In the genomic region with DNA sequence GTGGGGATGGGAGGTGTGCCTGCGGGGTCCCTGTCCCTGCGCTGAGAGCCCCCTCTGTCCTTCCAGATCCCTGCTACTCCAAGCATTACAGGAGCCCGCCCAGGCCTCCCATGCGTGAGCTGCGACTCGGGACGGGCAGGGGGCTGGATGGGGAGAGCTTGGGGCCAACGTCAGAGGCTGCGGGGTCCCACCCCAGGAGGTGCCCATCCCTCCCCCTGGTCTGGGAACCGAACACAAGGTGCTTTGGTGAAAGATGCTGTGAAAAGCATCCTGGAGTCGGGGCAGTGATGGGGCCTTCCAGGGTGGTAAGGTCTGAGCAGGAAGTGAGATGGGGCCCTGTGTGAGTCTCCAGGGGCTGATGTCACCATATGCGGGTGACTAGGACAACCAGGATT, we compare ENCODE assay signal across 25 cellular contexts. TPM values are rescaled to one million over a fixed set of nuclear protein-coding genes. Genes with fewer than 3 reads are reported as not detected.
DNase-seq lines count a peak whose midpoint lies in the region; ATAC-seq, FAIRE-seq and TF ChIP-seq lines count a peak whose summit lies in the region.
"Had no signal": no experiment of that assay in that cellular context is flagged by ENCODE, and none has a peak within 500 bp of the region (broad histone marks: within the 10 kb centered on the region; RNA-seq: fewer than 3 reads in every experiment).

No MANE protein-coding gene starts in this region.

- 85% methylated on average over 11 to 12 of the region's 12 CpGs for WGBS in thyroid gland, 2 donors

- H3K4me1 ChIP-seq in kidney (ENCODE audit: control insufficient read depth in 1 of 2, insufficient read depth in 1 of 2, low read depth in 1 of 2, low read length in 2 of 2): no peaks in the 10 kb centered on the region
- H3K4me1 ChIP-seq in thyroid gland: no peaks in the 10 kb centered on the region
- H3K4me1 ChIP-seq: HAP-1 had no signal

- no peak for FAIRE-seq in kidney (lab: Jason Lieb, UNC)
- FAIRE-seq: HTR-8/SVneo, RCC 7860 had no signal

- intact Hi-C loops in kidney (cut with DNase I): no loop called here
- intact Hi-C loops in thyroid gland (cut with DNase I): no loop called here

- H3K36me3 ChIP-seq in kidney (ENCODE audit: control insufficient read depth in 1 of 2, insufficient read depth in 2 of 2, low read length in 2 of 2) (no peaks in the 10 kb centered on the region), thyroid gland (no peaks in the 10 kb centered on the region)
- H3K36me3 ChIP-seq: HAP-1 had no signal

- no peak for TF ChIP-seq POLR2A in thyroid gland (IDR thresholded peaks at IDR 0.05)

- H3K27ac ChIP-seq in kidney (ENCODE audit: low read depth in 2 of 2, low read length in 2 of 2) (no peak overlapping the region), thyroid gland (no peak overlapping the region)
- H3K27ac ChIP-seq: 22Rv1, KMS-11 had no signal

- H3K4me3 ChIP-seq in kidney (ENCODE audit: low read length in 2 of 2) (no peak overlapping the region), thyroid gland (replicated peaks in 1 of 3) (no peak overlapping the region)
- H3K4me3 ChIP-seq: GM23338, HAP-1 had no signal

- H3K9me3 ChIP-seq in kidney (ENCODE audit: control insufficient read depth in 1 of 2, low read length in 2 of 2) (no peaks in the 10 kb centered on the region), thyroid gland (no peaks in the 10 kb centered on the region)
- H3K9me3 ChIP-seq: HAP-1 had no signal

- TF ChIP-seq CTCF in GM20000 (IDR thresholded peaks at IDR 0.05; ENCODE audit: extremely low read depth, missing control alignments) (no peak), kidney (IDR thresholded peaks at IDR 0.05; ENCODE audit: borderline replicate concordance, extremely low read depth, insufficient read depth) (no peak), thyroid gland (IDR thresholded peaks at IDR 0.05) (no peak)

- no peak overlapping the region for H3K9ac ChIP-seq in kidney (ENCODE audit: low read length in 2 of 2)
- H3K9ac ChIP-seq: KMS-11 had no signal

- ATAC-seq in GM19023 (IDR thresholded peaks at IDR 0.05; ENCODE audit: unreplicated experiment): no peak
- ATAC-seq: GM23338 had no signal

- no peaks in the 10 kb centered on the region for H3K27me3 ChIP-seq in thyroid gland

- DNase-seq in SIG-M5 treated with dmso at 0.1 percent for 504 hours (lab: John Stamatoyannopoulos, UW; ENCODE audit: unreplicated experiment) (peak; percentile 13), SIG-M5 (lab: John Stamatoyannopoulos, UW) (no peak), GM20000 (ENCODE audit: low spot score) (peak; percentile 4), kidney (peak; percentile 53), thyroid gland (no peak), DMS114 treated with DMSO at 0.1 percent for 48 hours (lab: John Stamatoyannopoulos, UW; ENCODE audit: unreplicated experiment) (no peak), HPDE6-E6E7 (ENCODE audit: extremely low spot score) (no peak)
- DNase-seq: AML-193, DMS53, GDM1, IMR-90, NCI-H1105 treated with DMSO at 0.1 percent for 48 hours, NCI-H2029 treated with DMSO at 0.1 percent for 48 hours, NCI-H226, NCI-H510A treated with DMSO at 0.1 percent for 48 hours, NCI-H748 treated with DMSO at 0.1 percent for 48 hours had no signal

RNA-seq across cellular contexts. Expression of gene LCN9, which starts 2.7 kb away (rescaled TPM):
- not detected for total RNA-seq in kidney
- polyA plus RNA-seq in kidney (ENCODE audit: insufficient read depth, low read depth, low replicate concordance): not detected
- not detected for total RNA-seq in thyroid gland
- total RNA-seq: GM23338, IMR-90, OCI-LY7 had no signal
- polyA plus RNA-seq: CD14-positive monocyte, GM23338, IMR-90 had no signal

RNA-seq across cellular contexts. Expression of gene GLT6D1, which starts 26.5 kb away (rescaled TPM):
- not detected for total RNA-seq in kidney
- polyA plus RNA-seq in kidney (ENCODE audit: insufficient read depth, low read depth, low replicate concordance): not detected
- total RNA-seq in thyroid gland: not detected
- total RNA-seq: GM23338, IMR-90, OCI-LY7 had no signal
- polyA plus RNA-seq: CD14-positive monocyte, GM23338, IMR-90 had no signal

RNA-seq across cellular contexts. Expression of gene SOHLH1, which starts 33.5 kb away (rescaled TPM):
- not detected for total RNA-seq in kidney
- not detected for polyA plus RNA-seq in kidney (ENCODE audit: insufficient read depth, low read depth, low replicate concordance)
- total RNA-seq in thyroid gland: not detected
- total RNA-seq: IMR-90, OCI-LY7 had no signal
- polyA plus RNA-seq: CD14-positive monocyte, GM23338, IMR-90 had no signal

RNA-seq across cellular contexts. Expression of gene KCNT1, which starts 36.2 kb away (rescaled TPM):
- total RNA-seq in kidney: not detected
- 0.15 TPM for polyA plus RNA-seq in kidney (ENCODE audit: insufficient read depth, low read depth, low replicate concordance)
- under 1 TPM in 1 of 4 donors, not detected in 3; 0.21 TPM for total RNA-seq in thyroid gland
- total RNA-seq: IMR-90, OCI-LY7 had no signal
- polyA plus RNA-seq: CD14-positive monocyte, IMR-90 had no signal

Comparison
In these comparisons a context has a peak if more than half of its experiments do, and no peak if none do; other contexts are left out.
1. DNase-seq: peak in SIG-M5 treated with dmso at 0.1 percent for 504 hours (single experiment), GM20000 (single experiment) and kidney (single experiment); none in SIG-M5 (single experiment), thyroid gland (0 of 2), DMS114 treated with DMSO at 0.1 percent for 48 hours (single experiment) and HPDE6-E6E7 (single experiment).